Comparison of ENCODE assay signal across 1 cellular context in genomic region chr6:35920793-35921732, GRCh38.
TF ChIP-seq lines count a peak whose summit lies in the region.

Gene SRPK1 (minus strand): TSS chr6:35921098. CDS start chr6:35921056, 42 bp downstream.

TF ChIP-seq in K562, 482 proteins besides CTCF, POLR2A, EP300 and RAD21 (continued from another document and continues in another):
- TF ChIP-seq ZNF609 (CRISPR knock-in tag; IDR thresholded peaks at IDR 0.05; ENCODE audit: borderline replicate concordance) (peak; percentile 85; the same call in 1 of the 2 replicates), GTF3C2 (IDR thresholded peaks at IDR 0.05; ENCODE audit: borderline replicate concordance, extremely low read depth, insufficient read length) (no peak), ZNF134 (CRISPR knock-in tag; conservative IDR thresholded peaks at IDR 0.05) (no peak), ZNF655 (CRISPR knock-in tag; IDR thresholded peaks at IDR 0.05) (no peak), ATF7 (IDR thresholded peaks at IDR 0.05) (peak; percentile 95), SIN3A (IDR thresholded peaks at IDR 0.05; ENCODE audit: borderline replicate concordance in 2 of 2, control insufficient read depth in 1 of 2, low read depth in 2 of 2, low read length in 2 of 2) (peak in 1 of 2 experiments; percentile 77; a peak in 1 of 4 replicates), KLF16 (IDR thresholded peaks at IDR 0.05) (no peak), TEAD2 (tag; IDR thresholded peaks at IDR 0.05) (no peak), ZNF133 (CRISPR knock-in tag; IDR thresholded peaks at IDR 0.05) (no peak), MBD2 (IDR thresholded peaks at IDR 0.05; ENCODE audit: borderline replicate concordance, low read depth) (peak; percentile 67; the same call in 1 of the 2 replicates), SMAD1 (IDR thresholded peaks at IDR 0.05; ENCODE audit: low read depth, low read length, partially characterized antibody) (peak; percentile 51), ZNF318 (IDR thresholded peaks at IDR 0.05; ENCODE audit: borderline replicate concordance in 1 of 2, low read depth in 1 of 2) (no peak), ZNF217 (CRISPR knock-in tag; IDR thresholded peaks at IDR 0.05) (no peak), C11orf30 (IDR thresholded peaks at IDR 0.05; ENCODE audit: low read depth) (peak; percentile 86), FOS (IDR thresholded peaks at IDR 0.05; ENCODE audit: extremely low read depth, insufficient read length) (no peak), HNRNPK (IDR thresholded peaks at IDR 0.05; ENCODE audit: low read depth, low read length, poor library complexity, severe bottlenecking) (peak; percentile 69), PHF21A (IDR thresholded peaks at IDR 0.05; ENCODE audit: borderline replicate concordance, low read depth) (no peak), SMARCE1 (IDR thresholded peaks at IDR 0.05) (peak; percentile 70; the same call in 1 of the 2 replicates), SMARCA5 (IDR thresholded peaks at IDR 0.05) (peak; percentile 91; the same call in 1 of the 2 replicates), TFE3 (CRISPR knock-in tag; IDR thresholded peaks at IDR 0.05) (no peak), SIRT6 (IDR thresholded peaks at IDR 0.05; ENCODE audit: low read depth, low read length) (no peak), GTF2A2 (tag; IDR thresholded peaks at IDR 0.05) (no peak), ZNF57 (CRISPR knock-in tag; IDR thresholded peaks at IDR 0.05) (no peak), ZFP36 (IDR thresholded peaks at IDR 0.05; ENCODE audit: low read depth, low read length, partially characterized antibody) (peak; percentile 17), PRMT5 (CRISPR knock-in tag; IDR thresholded peaks at IDR 0.05) (no peak), ZNF76 (CRISPR knock-in tag; IDR thresholded peaks at IDR 0.05; ENCODE audit: borderline replicate concordance) (0 out of 2 replicates have a peak, but pooled peaks have one; percentile 19), TAL1 (IDR thresholded peaks at IDR 0.05) (no peak), XRCC5 (IDR thresholded peaks at IDR 0.05; ENCODE audit: low read depth, low read length) (no peak; the same call in none of the 2 replicates), ZKSCAN3 (CRISPR knock-in tag; IDR thresholded peaks at IDR 0.05) (no peak), KLF10 (CRISPR knock-in tag; IDR thresholded peaks at IDR 0.05) (no peak), HDAC6 (IDR thresholded peaks at IDR 0.05; ENCODE audit: low read depth, low read length) (no peak), ZNF24 (IDR thresholded peaks at IDR 0.05) (peak; percentile 66; the same call in 1 of the 2 replicates), PPARD (CRISPR knock-in tag; IDR thresholded peaks at IDR 0.05) (no peak), KLF1 (tag; IDR thresholded peaks at IDR 0.05) (no peak), VEZF1 (CRISPR knock-in tag; IDR thresholded peaks at IDR 0.05) (peak; percentile 97), SMC3 (conservative IDR thresholded peaks at IDR 0.05; ENCODE audit: insufficient read depth, low read depth, low read length) (0 out of 2 replicates have a peak, but pooled peaks have one; percentile 6), BACH1 (tag; IDR thresholded peaks at IDR 0.05) (0 out of 2 replicates have a peak, but pooled peaks have one; percentile 29), ZNF354B (CRISPR knock-in tag; IDR thresholded peaks at IDR 0.05) (no peak), POLR2B (IDR thresholded peaks at IDR 0.05; ENCODE audit: low read depth, partially characterized antibody) (peak; percentile 87), ATF6 (CRISPR knock-in tag; IDR thresholded peaks at IDR 0.05) (no peak)
